ENCODE assay signal across 1 cellular context in genomic region chr3:194191850-194192249, GRCh38. TPM values are rescaled to one million over a fixed set of nuclear protein-coding genes. Genes with fewer than 3 reads are reported as not detected.
"Had no signal": no experiment of that assay in that cellular context is flagged by ENCODE, and none has a peak within 500 bp of the region (broad histone marks: within the 10 kb centered on the region; RNA-seq: fewer than 3 reads in every experiment).

No MANE protein-coding gene starts in this region.

RNA-seq across cellular contexts. Expression of gene HES1, which starts 55.9 kb away (rescaled TPM):
- total RNA-seq: activated naive CD8-positive, alpha-beta T cell treated with anti-CD3 and anti-CD28 coated beads, Interleukin-2, amount 10 ng/mL, durations not matched to agents 7 days and 5 days had no signal
